In genomic region chr18:51337406-51337805, GRCh38 we compare ENCODE assay signal across 16 cellular contexts.
DNase-seq lines count a peak whose midpoint lies in the region; TF ChIP-seq lines count a peak whose summit lies in the region.
"Had no signal": no experiment of that assay in that cellular context is flagged by ENCODE, and none has a peak within 500 bp of the region (broad histone marks: within the 10 kb centered on the region; RNA-seq: fewer than 3 reads in every experiment).

No MANE protein-coding gene starts in this region.

- no peak overlapping the region for H3K4me3 ChIP-seq in cardiac fibroblast (replicated peaks in 1 of 2; ENCODE audit: low read depth in 2 of 2, low read length in 2 of 2)
- H3K4me3 ChIP-seq: A549 had no signal

- no peak for TF ChIP-seq CTCF in cardiac fibroblast (IDR thresholded peaks at IDR 0.05; ENCODE audit: low read depth, low read length)

- DNase-seq in A172 (ENCODE audit: low spot score): peak; percentile 27
- DNase-seq in NCI-H226: peak; percentile 17
- peak; percentile 44 to 71 for DNase-seq in cardiac fibroblast (ENCODE audit: low read depth in 2 of 2)
- peak; percentile 27 for DNase-seq in kidney glomerular epithelial cell (lab: John Stamatoyannopoulos, UW)
- DNase-seq in activated naive CD4-positive, alpha-beta T cell treated with Interleukin-2 at 50 U/mL for 16 hours: no peak
- no peak for DNase-seq in NCI-H1048 (lab: John Stamatoyannopoulos, UW)
- no peak for DNase-seq in activated naive CD4-positive, alpha-beta T cell treated with anti-CD3 and anti-CD28 coated beads, Interleukin-2, amount 50 U/mL, for 16 hours
- DNase-seq in DMS79 treated with DMSO at 0.1 percent for 48 hours (lab: John Stamatoyannopoulos, UW): no peak
- DNase-seq: COR-L47, H7, MV-4-11, NCI-H1436, NCI-H2081, NCI-H524 treated with DMSO at 0.1 percent for 48 hours, OCI-M1 had no signal

Comparison
In these comparisons a context has a peak if more than half of its experiments do, and no peak if none do; other contexts are left out.
1. DNase-seq: peak in A172 (single experiment), NCI-H226 (single experiment), cardiac fibroblast (2 of 2) and kidney glomerular epithelial cell (single experiment); none in activated naive CD4-positive, alpha-beta T cell treated with Interleukin-2 at 50 U/mL for 16 hours (single experiment), NCI-H1048 (single experiment), activated naive CD4-positive, alpha-beta T cell treated with anti-CD3 and anti-CD28 coated beads, Interleukin-2, amount 50 U/mL, for 16 hours (single experiment) and DMS79 treated with DMSO at 0.1 percent for 48 hours (single experiment).